ENCODE assay signal across 13 cellular contexts in genomic region chr7:37541810-37542443, GRCh38.
DNase-seq lines count a peak whose midpoint lies in the region; ATAC-seq and TF ChIP-seq lines count a peak whose summit lies in the region.
"Had no signal": no experiment of that assay in that cellular context is flagged by ENCODE, and none has a peak within 500 bp of the region (broad histone marks: within the 10 kb centered on the region; RNA-seq: fewer than 3 reads in every experiment).

No MANE protein-coding gene starts in this region.

- no peaks in the 10 kb centered on the region for H3K4me1 ChIP-seq in CD8-positive, alpha-beta T cell (ENCODE audit: insufficient read depth, low read length)
- H3K4me1 ChIP-seq: lower lobe of right lung had no signal

- H3K36me3 ChIP-seq in CD8-positive, alpha-beta T cell (ENCODE audit: insufficient read depth, low read length): no peaks in the 10 kb centered on the region
- H3K36me3 ChIP-seq: lower lobe of right lung had no signal

- H3K4me3 ChIP-seq in CD8-positive, alpha-beta T cell (ENCODE audit: low read depth, low read length): no peak overlapping the region
- H3K4me3 ChIP-seq: lower lobe of right lung had no signal

- peaks cover 2% of the 10 kb centered on the region for H3K27me3 Mint-ChIP-seq in CD8-positive, alpha-beta T cell (ENCODE audit: low read depth)
- peaks cover 11% of the 10 kb centered on the region for H3K27me3 Mint-ChIP-seq in activated CD4-positive, alpha-beta memory T cell treated with anti-CD3 and anti-CD28 coated beads, Interleukin-2, amount 10 ng/mL, durations not matched to agents 7 days and 5 days

- no peaks in the 10 kb centered on the region for H3K9me3 ChIP-seq in CD8-positive, alpha-beta T cell (ENCODE audit: low read length)
- H3K9me3 ChIP-seq: lower lobe of right lung had no signal

- TF ChIP-seq CTCF in CD8-positive, alpha-beta T cell (IDR thresholded peaks at IDR 0.05): no peak
- no peak for TF ChIP-seq CTCF in RWPE1 (conservative IDR thresholded peaks at IDR 0.05; ENCODE audit: low read depth)

- POLR2A ChIA-PET in CD8-positive, alpha-beta T cell (lab: Charles Lee): no interaction called here
- POLR2A ChIA-PET in activated CD4-positive, alpha-beta memory T cell treated with anti-CD3 and anti-CD28 coated beads, Interleukin-2, amount 10 ng/mL, durations not matched to agents 7 days and 5 days (lab: Charles Lee): no interaction called here
- POLR2A ChIA-PET in RWPE1 (lab: Yijun Ruan, JAX; ENCODE audit: low non-redundant PET): no interaction called here

- intact Hi-C loops in CD8-positive, alpha-beta T cell (cut with DNase I, micrococcal nuclease): no loop called here

- no peaks in the 10 kb centered on the region for H3K27me3 ChIP-seq in CD8-positive, alpha-beta T cell (ENCODE audit: insufficient read depth, low read length)

- ATAC-seq in GM18511 (IDR thresholded peaks at IDR 0.05; ENCODE audit: unreplicated experiment) (peak; percentile 92), GM19467 (IDR thresholded peaks at IDR 0.05; ENCODE audit: unreplicated experiment) (peak; percentile 76), HG02840 (IDR thresholded peaks at IDR 0.05; ENCODE audit: low FRiP score, unreplicated experiment) (peak; percentile 80), HG03460 (IDR thresholded peaks at IDR 0.05; ENCODE audit: unreplicated experiment) (peak; percentile 86)
- ATAC-seq in CD8-positive, alpha-beta T cell: no peak
- no peak for ATAC-seq in stimulated activated naive CD8-positive, alpha-beta T cell treated with anti-CD3 and anti-CD28 coated beads, Interleukin-15, Interleukin-2, amounts not matched to agents 100 U/mL and 50 U/mL, for 24 hours
- ATAC-seq: lower lobe of right lung had no signal

- H3K27ac Mint-ChIP-seq in CD8-positive, alpha-beta T cell: no peak overlapping the region
- H3K27ac Mint-ChIP-seq in activated CD4-positive, alpha-beta memory T cell treated with anti-CD3 and anti-CD28 coated beads, Interleukin-2, amount 10 ng/mL, durations not matched to agents 7 days and 5 days: no peak overlapping the region
- H3K27ac Mint-ChIP-seq: activated CD4-positive, alpha-beta T cell treated with anti-CD3 and anti-CD28 coated beads, Interleukin-2, amount 10 ng/mL, durations not matched to agents 7 days and 5 days had no signal

- no peak overlapping the region for H3K27ac ChIP-seq in CD8-positive, alpha-beta T cell (ENCODE audit: low read depth, low read length)
- no peak overlapping the region for H3K27ac ChIP-seq in RWPE1
- H3K27ac ChIP-seq: lower lobe of right lung had no signal

- DNase-seq in CD8-positive, alpha-beta T cell: no peak
- no peak for DNase-seq in activated CD4-positive, alpha-beta memory T cell treated with anti-CD3 and anti-CD28 coated beads, Interleukin-2, amount 10 ng/mL, durations not matched to agents 7 days and 5 days
- DNase-seq in stimulated activated naive CD8-positive, alpha-beta T cell treated with anti-CD3 and anti-CD28 coated beads, Interleukin-15, Interleukin-2, amounts not matched to agents 100 U/mL and 50 U/mL, for 24 hours: no peak
- no peak for DNase-seq in RWPE1 (ENCODE audit: low spot score)
- DNase-seq: activated CD4-positive, alpha-beta T cell treated with anti-CD3 and anti-CD28 coated beads, Interleukin-2, amount 10 ng/mL, durations not matched to agents 7 days and 5 days; activated gamma-delta T cell; DND-41; hippocampal formation; lower lobe of right lung had no signal

- H3K4me3 Mint-ChIP-seq in CD8-positive, alpha-beta T cell: no peak overlapping the region
- no peak overlapping the region for H3K4me3 Mint-ChIP-seq in activated CD4-positive, alpha-beta memory T cell treated with anti-CD3 and anti-CD28 coated beads, Interleukin-2, amount 10 ng/mL, durations not matched to agents 7 days and 5 days
- H3K4me3 Mint-ChIP-seq: activated CD4-positive, alpha-beta T cell treated with anti-CD3 and anti-CD28 coated beads, Interleukin-2, amount 10 ng/mL, durations not matched to agents 7 days and 5 days had no signal

- no peaks in the 10 kb centered on the region for H3K36me3 Mint-ChIP-seq in CD8-positive, alpha-beta T cell
- H3K36me3 Mint-ChIP-seq in activated CD4-positive, alpha-beta memory T cell treated with anti-CD3 and anti-CD28 coated beads, Interleukin-2, amount 10 ng/mL, durations not matched to agents 7 days and 5 days (ENCODE audit: low read depth): no peaks in the 10 kb centered on the region

- no peaks in the 10 kb centered on the region for H3K4me1 Mint-ChIP-seq in CD8-positive, alpha-beta T cell (ENCODE audit: low read depth)
- H3K4me1 Mint-ChIP-seq in activated CD4-positive, alpha-beta memory T cell treated with anti-CD3 and anti-CD28 coated beads, Interleukin-2, amount 10 ng/mL, durations not matched to agents 7 days and 5 days: no peaks in the 10 kb centered on the region
- H3K4me1 Mint-ChIP-seq: activated CD4-positive, alpha-beta T cell treated with anti-CD3 and anti-CD28 coated beads, Interleukin-2, amount 10 ng/mL, durations not matched to agents 7 days and 5 days had no signal

- H3K9me3 Mint-ChIP-seq in CD8-positive, alpha-beta T cell: no peaks in the 10 kb centered on the region
- H3K9me3 Mint-ChIP-seq in activated CD4-positive, alpha-beta memory T cell treated with anti-CD3 and anti-CD28 coated beads, Interleukin-2, amount 10 ng/mL, durations not matched to agents 7 days and 5 days: no peaks in the 10 kb centered on the region
- H3K9me3 Mint-ChIP-seq: activated CD4-positive, alpha-beta T cell treated with anti-CD3 and anti-CD28 coated beads, Interleukin-2, amount 10 ng/mL, durations not matched to agents 7 days and 5 days had no signal

- CTCF ChIA-PET in CD8-positive, alpha-beta T cell (lab: Charles Lee): no interaction called here
- CTCF ChIA-PET in activated CD4-positive, alpha-beta memory T cell treated with anti-CD3 and anti-CD28 coated beads, Interleukin-2, amount 10 ng/mL, durations not matched to agents 7 days and 5 days (lab: Charles Lee): no interaction called here
- CTCF ChIA-PET in RWPE1 (lab: Yijun Ruan, JAX): no interaction called here

Comparison
In these comparisons a context has a peak if more than half of its experiments do, and no peak if none do; other contexts are left out.
1. ATAC-seq: peak in GM18511 (single experiment), GM19467 (single experiment), HG02840 (single experiment) and HG03460 (single experiment); none in CD8-positive, alpha-beta T cell (single experiment) and stimulated activated naive CD8-positive, alpha-beta T cell treated with anti-CD3 and anti-CD28 coated beads, Interleukin-15, Interleukin-2, amounts not matched to agents 100 U/mL and 50 U/mL, for 24 hours (single experiment).